Comparison of ENCODE assay signal across 1 cellular context in the genomic region with DNA sequence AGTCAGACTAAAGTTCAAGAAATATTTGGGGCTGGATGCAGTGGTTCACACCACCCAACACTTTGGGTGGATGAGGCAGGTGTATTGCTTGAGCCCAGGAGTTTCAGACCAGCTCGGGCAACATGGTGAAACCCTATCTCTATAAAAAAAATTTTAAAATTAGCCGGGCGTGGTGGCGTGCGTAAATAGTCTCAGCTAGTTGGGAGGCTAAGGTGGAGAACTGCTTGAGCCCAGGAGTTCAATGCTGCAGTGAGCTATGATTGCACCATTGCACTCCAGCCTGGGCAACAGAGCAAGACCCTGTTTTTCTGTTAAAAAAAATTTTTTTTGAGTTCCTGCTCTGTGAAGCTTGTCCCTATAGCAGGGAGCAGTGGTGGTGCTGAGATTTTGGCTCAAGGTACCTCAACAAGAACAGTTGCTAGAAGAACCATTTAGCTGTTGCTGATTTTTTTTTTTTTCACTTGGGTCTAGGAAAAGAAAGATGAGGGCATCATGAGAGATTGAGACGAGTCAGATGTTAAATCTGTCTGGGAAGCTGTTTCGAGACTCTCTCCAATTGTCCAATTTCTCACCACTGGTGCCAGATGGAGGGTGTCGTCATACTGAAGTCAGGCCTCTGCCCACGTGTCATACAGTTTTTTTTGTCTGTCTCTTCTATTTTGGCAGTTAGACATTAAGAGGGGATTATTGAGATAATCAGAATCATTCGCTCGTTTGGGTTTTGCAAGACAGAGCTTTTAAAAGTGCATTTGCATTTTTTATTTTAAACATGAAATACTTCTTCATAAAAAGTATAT.
TF ChIP-seq lines count a peak whose summit lies in the region.

No MANE protein-coding gene starts in this region.

TF ChIP-seq in liver, 16 proteins besides CTCF, POLR2A, EP300 and RAD21 (continued from another document):
- TF ChIP-seq, protein P1, sequence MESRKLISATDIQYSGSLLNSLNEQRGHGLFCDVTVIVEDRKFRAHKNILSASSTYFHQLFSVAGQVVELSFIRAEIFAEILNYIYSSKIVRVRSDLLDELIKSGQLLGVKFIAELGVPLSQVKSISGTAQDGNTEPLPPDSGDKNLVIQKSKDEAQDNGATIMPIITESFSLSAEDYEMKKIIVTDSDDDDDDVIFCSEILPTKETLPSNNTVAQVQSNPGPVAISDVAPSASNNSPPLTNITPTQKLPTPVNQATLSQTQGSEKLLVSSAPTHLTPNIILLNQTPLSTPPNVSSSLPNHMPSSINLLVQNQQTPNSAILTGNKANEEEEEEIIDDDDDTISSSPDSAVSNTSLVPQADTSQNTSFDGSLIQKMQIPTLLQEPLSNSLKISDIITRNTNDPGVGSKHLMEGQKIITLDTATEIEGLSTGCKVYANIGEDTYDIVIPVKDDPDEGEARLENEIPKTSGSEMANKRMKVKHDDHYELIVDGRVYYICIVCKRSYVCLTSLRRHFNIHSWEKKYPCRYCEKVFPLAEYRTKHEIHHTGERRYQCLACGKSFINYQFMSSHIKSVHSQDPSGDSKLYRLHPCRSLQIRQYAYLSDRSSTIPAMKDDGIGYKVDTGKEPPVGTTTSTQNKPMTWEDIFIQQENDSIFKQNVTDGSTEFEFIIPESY (IDR thresholded peaks at IDR 0.05): no peak
- TF ChIP-seq NR2F2 (IDR thresholded peaks at IDR 0.05) (no peak), FOXA1 (IDR thresholded peaks at IDR 0.05) (no peak), YY1 (IDR thresholded peaks at IDR 0.05) (no peak), RXRA (IDR thresholded peaks at IDR 0.05) (peak in 1 of 2 donors; percentile 15)
